Comparison of ENCODE assay signal across 28 cellular contexts in genomic region chr12:51361419-51362016, GRCh38. TPM values are rescaled to one million over a fixed set of nuclear protein-coding genes. Genes with fewer than 3 reads are reported as not detected.
DNase-seq lines count a peak whose midpoint lies in the region; ATAC-seq lines count a peak whose summit lies in the region.
"Had no signal": no experiment of that assay in that cellular context is flagged by ENCODE, and none has a peak within 500 bp of the region (broad histone marks: within the 10 kb centered on the region; RNA-seq: fewer than 3 reads in every experiment).

No MANE protein-coding gene starts in this region.

- CTCF ChIA-PET in activated CD4-positive, alpha-beta T cell treated with anti-CD3 and anti-CD28 coated beads, Interleukin-2, amount 10 ng/mL, durations not matched to agents 7 days and 5 days (lab: Charles Lee), result interaction anchor here (1.1 to 5.4 kb wide), 3 partner anchors 10 to 20 kb away, joined by 3 to 28 read pairs (median 6); no protein-coding TSS in a partner anchor

- peaks cover 18% of the 10 kb centered on the region for H3K36me3 Mint-ChIP-seq in activated CD4-positive, alpha-beta T cell treated with anti-CD3 and anti-CD28 coated beads, Interleukin-2, amount 10 ng/mL, durations not matched to agents 7 days and 5 days (ENCODE audit: low read depth)
- no peaks in the 10 kb centered on the region for H3K36me3 Mint-ChIP-seq in T-helper 17 cell (ENCODE audit: low read depth)

- no peaks in the 10 kb centered on the region for H3K9me3 Mint-ChIP-seq in activated CD4-positive, alpha-beta T cell treated with anti-CD3 and anti-CD28 coated beads, Interleukin-2, amount 10 ng/mL, durations not matched to agents 7 days and 5 days
- H3K9me3 Mint-ChIP-seq: activated CD4-positive, alpha-beta memory T cell treated with anti-CD3 and anti-CD28 coated beads, Interleukin-2, amount 10 ng/mL, durations not matched to agents 7 days and 5 days; activated T-cell treated with anti-CD3 and anti-CD28 coated beads, Interleukin-2, amount 50 U/mL, for 4 hours; endodermal cell; T-helper 2 cell treated with Interferon-gamma antibody and Interleukin-4, amounts not matched to agents 5 μg/mL and 100 μg/mL, for 36 hours; WTC11 had no signal

- intact Hi-C loops in sciatic nerve (cut with DNase I), result no loop called here

- peaks cover 13% of the 10 kb centered on the region for H3K4me1 Mint-ChIP-seq in activated CD4-positive, alpha-beta T cell treated with anti-CD3 and anti-CD28 coated beads, Interleukin-2, amount 10 ng/mL, durations not matched to agents 7 days and 5 days
- peaks cover 6% of the 10 kb centered on the region for H3K4me1 Mint-ChIP-seq in T-helper 17 cell
- H3K4me1 Mint-ChIP-seq: WTC11 had no signal

- H3K9me3 ChIP-seq in T-helper 17 cell (ENCODE audit: control insufficient read depth, low read length, poor library complexity, severe bottlenecking), result no peaks in the 10 kb centered on the region
- H3K9me3 ChIP-seq: BLaER1 treated with 17β-estradiol and CSF1 and Interleukin-3, amounts not matched to agents 10 nM and 100 nM; colonic mucosa; neutrophil; suprapubic skin; vagina had no signal

- no peak for ATAC-seq in T-helper 17 cell
- peak; percentile 37 for ATAC-seq in sciatic nerve
- no peak for ATAC-seq in HG02981 (IDR thresholded peaks at IDR 0.05; ENCODE audit: unreplicated experiment)
- ATAC-seq: activated T-cell treated with anti-CD3 and anti-CD28 coated beads, Interleukin-2, amount 50 U/mL, for 4 hours; WTC11 had no signal

- POLR2A ChIA-PET in activated CD4-positive, alpha-beta T cell treated with anti-CD3 and anti-CD28 coated beads, Interleukin-2, amount 10 ng/mL, durations not matched to agents 7 days and 5 days (lab: Charles Lee), result no interaction called here

- peak overlapping the region; percentile 74 for H3K27ac Mint-ChIP-seq in activated CD4-positive, alpha-beta T cell treated with anti-CD3 and anti-CD28 coated beads, Interleukin-2, amount 10 ng/mL, durations not matched to agents 7 days and 5 days
- peak overlapping the region; percentile 34 for H3K27ac Mint-ChIP-seq in T-helper 17 cell
- H3K27ac Mint-ChIP-seq: activated CD4-positive, alpha-beta memory T cell treated with anti-CD3 and anti-CD28 coated beads, Interleukin-2, amount 10 ng/mL, durations not matched to agents 7 days and 5 days; activated naive CD4-positive, alpha-beta T cell treated with anti-CD3 and anti-CD28 coated beads for 36 hours; T-helper 2 cell treated with Interferon-gamma antibody and Interleukin-4, amounts not matched to agents 5 μg/mL and 100 μg/mL, for 36 hours; WTC11 had no signal

- no peak overlapping the region for H3K4me3 Mint-ChIP-seq in activated CD4-positive, alpha-beta T cell treated with anti-CD3 and anti-CD28 coated beads, Interleukin-2, amount 10 ng/mL, durations not matched to agents 7 days and 5 days
- no peak overlapping the region for H3K4me3 Mint-ChIP-seq in T-helper 17 cell
- H3K4me3 Mint-ChIP-seq: activated CD4-positive, alpha-beta memory T cell treated with anti-CD3 and anti-CD28 coated beads, Interleukin-2, amount 10 ng/mL, durations not matched to agents 7 days and 5 days; activated naive CD4-positive, alpha-beta T cell treated with anti-CD3 and anti-CD28 coated beads for 36 hours; activated T-cell treated with anti-CD3 and anti-CD28 coated beads, Interleukin-2, amount 50 U/mL, for 4 hours; endodermal cell; T-helper 2 cell treated with Interferon-gamma antibody and Interleukin-4, amounts not matched to agents 5 μg/mL and 100 μg/mL, for 36 hours; WTC11 had no signal

- DNase-seq in activated CD4-positive, alpha-beta T cell treated with anti-CD3 and anti-CD28 coated beads, Interleukin-2, amount 10 ng/mL, durations not matched to agents 7 days and 5 days, result no peak
- no peak for DNase-seq in activated CD4-positive, alpha-beta T cell treated with anti-CD3 and anti-CD28 coated beads for 1 hour
- DNase-seq in T-helper 17 cell (no peak), globus pallidus (ENCODE audit: low spot score) (peak; percentile 49), sciatic nerve (ENCODE audit: low spot score) (no peak), GM19240 (ENCODE audit: insufficient read length, low spot score) (no peak), activated gamma-delta T cell treated with Interleukin-2 at 50 U/mL for 16 hours (no peak)
- DNase-seq: activated CD4-positive, alpha-beta memory T cell treated with anti-CD3 and anti-CD28 coated beads, Interleukin-2, amount 10 ng/mL, durations not matched to agents 7 days and 5 days; activated naive CD4-positive, alpha-beta T cell treated with anti-CD3 and anti-CD28 coated beads for 36 hours; activated T-cell treated with anti-CD3 and anti-CD28 coated beads, Interleukin-2, amount 50 U/mL, for 4 hours; colonic mucosa; endodermal cell; GDM1; GM23248; NCI-H1092 treated with DMSO at 0.1 percent for 48 hours; NCI-H2029 treated with DMSO at 0.1 percent for 48 hours; NCI-H345; PC-9; retina; SIG-M5 had no signal

- no peaks in the 10 kb centered on the region for H3K27me3 Mint-ChIP-seq in activated CD4-positive, alpha-beta T cell treated with anti-CD3 and anti-CD28 coated beads, Interleukin-2, amount 10 ng/mL, durations not matched to agents 7 days and 5 days
- H3K27me3 Mint-ChIP-seq in T-helper 17 cell, result no peaks in the 10 kb centered on the region
- H3K27me3 Mint-ChIP-seq: activated CD4-positive, alpha-beta memory T cell treated with anti-CD3 and anti-CD28 coated beads, Interleukin-2, amount 10 ng/mL, durations not matched to agents 7 days and 5 days had no signal

RNA-seq across cellular contexts. Expression of gene CELA1, which starts 15.0 kb away (rescaled TPM):
- not detected for total RNA-seq in activated CD4-positive, alpha-beta T cell treated with anti-CD3 and anti-CD28 coated beads, Interleukin-2, amount 10 ng/mL, durations not matched to agents 7 days and 5 days
- total RNA-seq in T-helper 17 cell (under 1 TPM in 1 of 2 donors, not detected in 1; 0.50 TPM), sciatic nerve (not detected)
- total RNA-seq: activated CD4-positive, alpha-beta memory T cell treated with anti-CD3 and anti-CD28 coated beads, Interleukin-2, amount 10 ng/mL, durations not matched to agents 7 days and 5 days; activated T-cell treated with anti-CD3 and anti-CD28 coated beads, Interleukin-2, amount 50 U/mL, for 4 hours; astrocyte; colonic mucosa; endodermal cell; GM23248; PC-9; suprapubic skin; vagina; WTC11 had no signal

RNA-seq across cellular contexts. Expression of gene GALNT6, which starts 29.7 kb away (rescaled TPM):
- 10 to 100 TPM; 17.5 to 18.9 TPM for total RNA-seq in activated CD4-positive, alpha-beta T cell treated with anti-CD3 and anti-CD28 coated beads, Interleukin-2, amount 10 ng/mL, durations not matched to agents 7 days and 5 days
- 10 to 100 TPM in 1 of 2 donors, 1 to 10 TPM in 1; 7.0 to 12.6 TPM for total RNA-seq in T-helper 17 cell
- 4.0 TPM for total RNA-seq in sciatic nerve

RNA-seq across cellular contexts. Expression of gene BIN2, which starts 37.5 kb away (rescaled TPM):
- 100 to 1,000 TPM; 200 to 226 TPM for total RNA-seq in activated CD4-positive, alpha-beta T cell treated with anti-CD3 and anti-CD28 coated beads, Interleukin-2, amount 10 ng/mL, durations not matched to agents 7 days and 5 days
- total RNA-seq in T-helper 17 cell (100 to 1,000 TPM; 216 to 233 TPM), sciatic nerve (11.2 TPM)
- total RNA-seq: astrocyte, endodermal cell, GM23248, PC-9 had no signal

Comparison
In these comparisons a context has a peak if more than half of its experiments do, and no peak if none do; other contexts are left out.
1. RNA of gene BIN2, which starts 37.5 kb away (total RNA-seq): 216 to 233 TPM in T-helper 17 cell and 200 to 226 TPM in activated CD4-positive, alpha-beta T cell treated with anti-CD3 and anti-CD28 coated beads, Interleukin-2, amount 10 ng/mL, durations not matched to agents 7 days and 5 days; 11.2 TPM in sciatic nerve (single experiment); every median in the first group is over 10 times any median in the second.